Comparison of ENCODE assay signal across 25 cellular contexts in genomic region chr13:30121666-30122065, GRCh38.
DNase-seq lines count a peak whose midpoint lies in the region; ATAC-seq and TF ChIP-seq lines count a peak whose summit lies in the region.
"Had no signal": no experiment of that assay in that cellular context is flagged by ENCODE, and none has a peak within 500 bp of the region (broad histone marks: within the 10 kb centered on the region; RNA-seq: fewer than 3 reads in every experiment).

No MANE protein-coding gene starts in this region.

- POLR2A ChIA-PET in activated B cell treated with CpG ODN at 0.5 μM for 24 hours (lab: Charles Lee), result interaction anchor here (0.9 kb wide), 1 partner anchor 239 kb away, joined by 4 read pairs; no protein-coding TSS in a partner anchor

- DNase-seq in EH (ENCODE audit: low read depth), result peak; percentile 57
- no peak for DNase-seq in activated B cell treated with CpG ODN at 0.5 μM for 24 hours
- DNase-seq in natural killer cell, result no peak
- no peak for DNase-seq in stimulated activated naive CD4-positive, alpha-beta T cell treated with Interleukin-2 at 50 U/mL for 16 hours (lab: John Stamatoyannopoulos, UW)
- DNase-seq in SKM-1 (lab: John Stamatoyannopoulos, UW; ENCODE audit: unreplicated experiment), result no peak
- DNase-seq in islet precursor cell, result no peak
- DNase-seq: caudate nucleus; CD4-positive, alpha-beta T cell; dermis blood vessel endothelial cell; DMS 273 treated with DMSO at 0.1 percent for 48 hours; hypothalamus; left ventricle myocardium superior; NCI-H1092 treated with DMSO at 0.1 percent for 48 hours; NCI-H1930; NCI-H2227 treated with DMSO at 0.1 percent for 48 hours; NCI-H748 treated with DMSO at 0.1 percent for 48 hours; nephron progenitor cell; OCI-M1; ovary; right cardiac atrium; stimulated activated CD4-positive, alpha-beta T cell treated with anti-CD3 and anti-CD28 coated beads, Interleukin-4, amount 100 ng/mL, for 4 hours; T1000 had no signal

- intact Hi-C loops in activated B cell treated with CpG ODN at 0.5 μM for 24 hours (cut with micrococcal nuclease) (no loop called here), natural killer cell (cut with micrococcal nuclease) (no loop called here)

- H3K36me3 Mint-ChIP-seq in activated B cell treated with CpG ODN at 0.5 μM for 24 hours (ENCODE audit: low read depth) (no peaks in the 10 kb centered on the region), natural killer cell (no peaks in the 10 kb centered on the region)
- H3K36me3 Mint-ChIP-seq: activated naive CD4-positive, alpha-beta T cell treated with anti-CD3 and anti-CD28 coated beads, Interleukin-2, amount 50 U/mL, for 24 hours; type B pancreatic cell had no signal

- H3K4me3 Mint-ChIP-seq in activated B cell treated with CpG ODN at 0.5 μM for 24 hours, result no peak overlapping the region
- peak overlapping the region; percentile 32 for H3K4me3 Mint-ChIP-seq in natural killer cell
- H3K4me3 Mint-ChIP-seq: activated naive CD4-positive, alpha-beta T cell treated with anti-CD3 and anti-CD28 coated beads, Interleukin-2, amount 50 U/mL, for 24 hours; CD4-positive, alpha-beta T cell; nephron progenitor cell; type B pancreatic cell had no signal

- H3K27ac Mint-ChIP-seq in activated B cell treated with CpG ODN at 0.5 μM for 24 hours (no peak overlapping the region), natural killer cell (peak overlapping the region; percentile 2 to 11)
- H3K27ac Mint-ChIP-seq: activated naive CD4-positive, alpha-beta T cell treated with anti-CD3 and anti-CD28 coated beads, Interleukin-2, amount 50 U/mL, for 24 hours; CD4-positive, alpha-beta T cell; nephron progenitor cell; type B pancreatic cell had no signal

- peak; percentile 43 for ATAC-seq in HG02759 (IDR thresholded peaks at IDR 0.05; ENCODE audit: unreplicated experiment)
- ATAC-seq in activated B cell treated with CpG ODN at 0.5 μM for 24 hours (ENCODE audit: low read depth), result peak; percentile 58
- peak in 2 of 3 donors; percentile 58 to 80 for ATAC-seq in natural killer cell
- ATAC-seq: left ventricle myocardium superior, right cardiac atrium had no signal

- H3K9me3 Mint-ChIP-seq in activated B cell treated with CpG ODN at 0.5 μM for 24 hours, result no peaks in the 10 kb centered on the region
- no peaks in the 10 kb centered on the region for H3K9me3 Mint-ChIP-seq in natural killer cell
- H3K9me3 Mint-ChIP-seq: activated naive CD4-positive, alpha-beta T cell treated with anti-CD3 and anti-CD28 coated beads, Interleukin-2, amount 50 U/mL, for 24 hours; CD4-positive, alpha-beta T cell; type B pancreatic cell had no signal

- CTCF ChIA-PET in activated B cell treated with CpG ODN at 0.5 μM for 24 hours (lab: Charles Lee), result interaction anchor here (1.6 to 2.7 kb wide), 3 partner anchors 9 to 352 kb away, joined by 3 to 19 read pairs (median 8); no protein-coding TSS in a partner anchor

- H3K4me1 Mint-ChIP-seq in activated B cell treated with CpG ODN at 0.5 μM for 24 hours (peaks cover 29% of the 10 kb centered on the region), natural killer cell (peaks cover 44 to 45% of the 10 kb centered on the region in 2 donors)

- peaks cover 16% of the 10 kb centered on the region for H3K27me3 Mint-ChIP-seq in activated B cell treated with CpG ODN at 0.5 μM for 24 hours
- no peaks in the 10 kb centered on the region for H3K27me3 Mint-ChIP-seq in natural killer cell (ENCODE audit: low read depth in 2 of 2)
- H3K27me3 Mint-ChIP-seq: activated naive CD4-positive, alpha-beta T cell treated with anti-CD3 and anti-CD28 coated beads, Interleukin-2, amount 50 U/mL, for 24 hours; CD4-positive, alpha-beta T cell had no signal

- no peak for TF ChIP-seq CTCF in activated B cell treated with CpG ODN at 0.5 μM for 24 hours (IDR thresholded peaks at IDR 0.05)
- TF ChIP-seq CTCF in natural killer cell (IDR thresholded peaks at IDR 0.05), result no peak
